Comparison of ENCODE assay signal across 21 cellular contexts in the genomic region with DNA sequence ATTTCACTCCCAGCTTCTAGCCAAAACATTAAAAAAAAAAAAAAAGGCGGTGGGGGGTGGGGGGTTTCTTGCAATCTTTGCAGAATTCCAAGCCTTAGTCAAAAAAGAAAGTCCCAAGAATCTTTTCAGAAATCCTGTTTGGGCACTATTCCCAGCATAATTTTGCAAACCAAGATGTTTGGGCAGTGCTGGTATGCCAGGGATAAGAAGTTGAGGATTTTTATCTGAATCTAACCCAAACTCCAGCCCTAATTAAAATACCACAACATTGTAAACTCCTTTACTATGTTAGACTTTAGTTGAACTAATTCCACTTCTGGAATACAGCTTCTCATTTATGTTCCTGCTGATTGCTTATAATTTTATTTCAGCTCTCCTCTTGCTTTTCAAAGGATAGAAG.
DNase-seq lines count a peak whose midpoint lies in the region; ATAC-seq and TF ChIP-seq lines count a peak whose summit lies in the region.
"Had no signal": no experiment of that assay in that cellular context is flagged by ENCODE, and none has a peak within 500 bp of the region (broad histone marks: within the 10 kb centered on the region; RNA-seq: fewer than 3 reads in every experiment).

No MANE protein-coding gene starts in this region.

- TF ChIP-seq EP300 in SK-N-SH (IDR thresholded peaks at IDR 0.05; ENCODE audit: borderline replicate concordance in 1 of 2, low read depth in 1 of 2, low read length in 1 of 2) = no peak

- no peaks in the 10 kb centered on the region for H3K27me3 ChIP-seq in SK-N-SH (ENCODE audit: insufficient read depth)

- H3K9me3 Mint-ChIP-seq in natural killer cell = peaks cover 9 to 10% of the 10 kb centered on the region in 2 donors

- intact Hi-C loops in sciatic nerve (cut with DNase I) (no loop called here), natural killer cell (cut with micrococcal nuclease) (no loop called here)

- H3K4me1 Mint-ChIP-seq in natural killer cell = no peaks in the 10 kb centered on the region
- H3K4me1 Mint-ChIP-seq: CD14-positive monocyte had no signal

- H3K27me3 Mint-ChIP-seq in natural killer cell (ENCODE audit: low read depth in 2 of 2) = no peaks in the 10 kb centered on the region

- 39% methylated on average over 1 of the region's 1 CpG for WGBS in SK-N-SH (ENCODE audit: low lambda C conversion rate)

- no peak overlapping the region for H2AFZ ChIP-seq in SK-N-SH (ENCODE audit: low read depth)

- ATAC-seq in SK-N-SH treated with all-trans-retinoic acid at 6 μM for 48 hours (peak; percentile 27; the same call in 1 of the 3 replicates), sciatic nerve (no peak), natural killer cell (no peak)
- ATAC-seq: K562 had no signal

- in situ Hi-C loops in GM13977 (cut with MboI; ENCODE audit: low pct_unique_long_range_greater_than_20kb, low sequenced_read_pairs, unreplicated experiment) = no loop called here
- in situ Hi-C loops in ACHN (cut with HindIII; ENCODE audit: low pct_ligation_motif_present, low pct_unique_long_range_greater_than_20kb, low sequenced_read_pairs) = no loop called here

- no peak overlapping the region for H3K27ac ChIP-seq in SK-N-SH (ENCODE audit: low read depth in 2 of 2, low read length in 1 of 2)
- H3K27ac ChIP-seq: 22Rv1 had no signal

- H3K4me3 Mint-ChIP-seq in natural killer cell = no peak overlapping the region
- H3K4me3 Mint-ChIP-seq: CD14-positive monocyte had no signal

- H3K36me3 Mint-ChIP-seq in natural killer cell = no peaks in the 10 kb centered on the region
- H3K36me3 Mint-ChIP-seq: CD14-positive monocyte had no signal

- DNase-seq in SK-N-SH (no peak), amniotic stem cell (lab: John Stamatoyannopoulos, UW) (peak; percentile 11), fibroblast of pulmonary artery (ENCODE audit: low read depth) (peak; percentile 31), sciatic nerve (ENCODE audit: low spot score) (no peak), natural killer cell (no peak), GM13977 (ENCODE audit: low spot score) (no peak), ACHN (no peak)
- DNase-seq: DMS 273 treated with DMSO at 0.1 percent for 48 hours, GOT3, MV-4-11, NCI-H1417, NCI-H187 treated with DMSO at 0.1 percent for 48 hours, NCI-H446, NCI-H69, OCI-M1, RPMI8226, SIG-M5 had no signal

- H4K20me1 ChIP-seq in SK-N-SH (ENCODE audit: insufficient read depth) = no peaks in the 10 kb centered on the region

- H3K9me2 ChIP-seq in SK-N-SH = no peaks in the 10 kb centered on the region

- no peaks in the 10 kb centered on the region for H3F3A ChIP-seq in SK-N-SH (replicated peaks; ENCODE audit: insufficient read depth)

- H3K36me3 ChIP-seq in SK-N-SH (replicated peaks in 1 of 2; ENCODE audit: control insufficient read depth in 1 of 2, insufficient read depth in 2 of 2, low read length in 1 of 2) = no peaks in the 10 kb centered on the region

- H3K4me2 ChIP-seq in SK-N-SH = no peak overlapping the region

- TF ChIP-seq CTCF in SK-N-SH (IDR thresholded peaks at IDR 0.05) = no peak
- no peak for TF ChIP-seq CTCF in fibroblast of pulmonary artery (IDR thresholded peaks at IDR 0.05; ENCODE audit: low read length, missing control alignments)
- no peak for TF ChIP-seq CTCF in natural killer cell (IDR thresholded peaks at IDR 0.05)
- TF ChIP-seq CTCF in GM13977 (IDR thresholded peaks at IDR 0.05; ENCODE audit: extremely low read depth, insufficient read depth, missing control alignments) = no peak

- no peak overlapping the region for H3K9ac ChIP-seq in SK-N-SH

- no peak for TF ChIP-seq RAD21 in SK-N-SH (IDR thresholded peaks at IDR 0.05; ENCODE audit: low read length)

- CTCF ChIA-PET in SK-N-SH (lab: Yijun Ruan, JAX) = no interaction called here

- POLR2A ChIA-PET in SK-N-SH (lab: Yijun Ruan, JAX) = no interaction called here

- no peaks in the 10 kb centered on the region for H3K9me3 ChIP-seq in SK-N-SH

- no peaks in the 10 kb centered on the region; a peak in 1 of 4 replicates for H3K4me1 ChIP-seq in SK-N-SH (ENCODE audit: control insufficient read depth in 1 of 2, insufficient read depth in 2 of 2, low read depth in 1 of 2, low read length in 1 of 2)

- H3K4me3 ChIP-seq in SK-N-SH (ENCODE audit: low read depth in 2 of 2, low read length in 1 of 2) (no peak overlapping the region), fibroblast of pulmonary artery (replicated peaks; ENCODE audit: low read depth, low read length) (no peak overlapping the region)
- H3K4me3 ChIP-seq: K562 had no signal

- no peak overlapping the region for H3K27ac Mint-ChIP-seq in natural killer cell
- H3K27ac Mint-ChIP-seq: CD14-positive monocyte had no signal

- no peaks in the 10 kb centered on the region for H3K79me2 ChIP-seq in SK-N-SH (ENCODE audit: insufficient read depth)

TF ChIP-seq in SK-N-SH treated with all-trans-retinoic acid at 6 μM for 48 hours, 23 proteins besides CTCF, POLR2A, EP300 and RAD21:
- no peak for TF ChIP-seq ESRRG (CRISPR knock-in tag; IDR thresholded peaks at IDR 0.05)
- TF ChIP-seq ZFP3 (CRISPR knock-in tag; IDR thresholded peaks at IDR 0.05) = no peak
- no peak for TF ChIP-seq TOX (CRISPR knock-in tag; IDR thresholded peaks at IDR 0.05; ENCODE audit: borderline replicate concordance)
- no peak for TF ChIP-seq OSR1 (CRISPR knock-in tag; IDR thresholded peaks at IDR 0.05)
- peak; percentile 51; the same call in 1 of the 2 replicates for TF ChIP-seq ISL1 (CRISPR knock-in tag; IDR thresholded peaks at IDR 0.05)

TF ChIP-seq in SK-N-SH, 30 proteins besides CTCF, POLR2A, EP300 and RAD21:
- TF ChIP-seq FOXJ3 (CRISPR knock-in tag; IDR thresholded peaks at IDR 0.05) = no peak
- no peak for TF ChIP-seq JUND (IDR thresholded peaks at IDR 0.05)
- TF ChIP-seq, protein P1, sequence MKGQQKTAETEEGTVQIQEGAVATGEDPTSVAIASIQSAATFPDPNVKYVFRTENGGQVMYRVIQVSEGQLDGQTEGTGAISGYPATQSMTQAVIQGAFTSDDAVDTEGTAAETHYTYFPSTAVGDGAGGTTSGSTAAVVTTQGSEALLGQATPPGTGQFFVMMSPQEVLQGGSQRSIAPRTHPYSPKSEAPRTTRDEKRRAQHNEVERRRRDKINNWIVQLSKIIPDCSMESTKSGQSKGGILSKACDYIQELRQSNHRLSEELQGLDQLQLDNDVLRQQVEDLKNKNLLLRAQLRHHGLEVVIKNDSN (IDR thresholded peaks at IDR 0.05; ENCODE audit: borderline replicate concordance, low read depth) = no peak
- TF ChIP-seq EZH2phosphoT487 (IDR thresholded peaks at IDR 0.05; ENCODE audit: borderline replicate concordance, low read depth) = no peak
- TF ChIP-seq RFX5 (IDR thresholded peaks at IDR 0.05; ENCODE audit: low read length) = no peak
- TF ChIP-seq TAF1 (IDR thresholded peaks at IDR 0.05; ENCODE audit: borderline replicate concordance, low read depth, low read length) = no peak
- TF ChIP-seq, protein P2, sequence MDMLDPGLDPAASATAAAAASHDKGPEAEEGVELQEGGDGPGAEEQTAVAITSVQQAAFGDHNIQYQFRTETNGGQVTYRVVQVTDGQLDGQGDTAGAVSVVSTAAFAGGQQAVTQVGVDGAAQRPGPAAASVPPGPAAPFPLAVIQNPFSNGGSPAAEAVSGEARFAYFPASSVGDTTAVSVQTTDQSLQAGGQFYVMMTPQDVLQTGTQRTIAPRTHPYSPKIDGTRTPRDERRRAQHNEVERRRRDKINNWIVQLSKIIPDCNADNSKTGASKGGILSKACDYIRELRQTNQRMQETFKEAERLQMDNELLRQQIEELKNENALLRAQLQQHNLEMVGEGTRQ (IDR thresholded peaks at IDR 0.05; ENCODE audit: borderline replicate concordance, low read depth, low read length) = no peak
- no peak for TF ChIP-seq GATA2 (CRISPR knock-in tag; IDR thresholded peaks at IDR 0.05)
- TF ChIP-seq, protein P3, sequence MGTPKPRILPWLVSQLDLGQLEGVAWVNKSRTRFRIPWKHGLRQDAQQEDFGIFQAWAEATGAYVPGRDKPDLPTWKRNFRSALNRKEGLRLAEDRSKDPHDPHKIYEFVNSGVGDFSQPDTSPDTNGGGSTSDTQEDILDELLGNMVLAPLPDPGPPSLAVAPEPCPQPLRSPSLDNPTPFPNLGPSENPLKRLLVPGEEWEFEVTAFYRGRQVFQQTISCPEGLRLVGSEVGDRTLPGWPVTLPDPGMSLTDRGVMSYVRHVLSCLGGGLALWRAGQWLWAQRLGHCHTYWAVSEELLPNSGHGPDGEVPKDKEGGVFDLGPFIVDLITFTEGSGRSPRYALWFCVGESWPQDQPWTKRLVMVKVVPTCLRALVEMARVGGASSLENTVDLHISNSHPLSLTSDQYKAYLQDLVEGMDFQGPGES (IDR thresholded peaks at IDR 0.05; ENCODE audit: low read depth, low read length) = no peak
- TF ChIP-seq GABPA (IDR thresholded peaks at IDR 0.05; ENCODE audit: low read depth) = no peak
- TF ChIP-seq, protein P4, sequence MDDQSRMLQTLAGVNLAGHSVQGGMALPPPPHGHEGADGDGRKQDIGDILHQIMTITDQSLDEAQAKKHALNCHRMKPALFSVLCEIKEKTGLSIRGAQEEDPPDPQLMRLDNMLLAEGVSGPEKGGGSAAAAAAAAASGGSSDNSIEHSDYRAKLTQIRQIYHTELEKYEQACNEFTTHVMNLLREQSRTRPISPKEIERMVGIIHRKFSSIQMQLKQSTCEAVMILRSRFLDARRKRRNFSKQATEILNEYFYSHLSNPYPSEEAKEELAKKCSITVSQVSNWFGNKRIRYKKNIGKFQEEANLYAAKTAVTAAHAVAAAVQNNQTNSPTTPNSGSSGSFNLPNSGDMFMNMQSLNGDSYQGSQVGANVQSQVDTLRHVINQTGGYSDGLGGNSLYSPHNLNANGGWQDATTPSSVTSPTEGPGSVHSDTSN (IDR thresholded peaks at IDR 0.05) = no peak
- TF ChIP-seq TEAD4 (IDR thresholded peaks at IDR 0.05; ENCODE audit: borderline replicate concordance, insufficient read depth) = no peak
- no peak for TF ChIP-seq FOSL2 (IDR thresholded peaks at IDR 0.05; ENCODE audit: borderline replicate concordance, low read depth)
- no peak for TF ChIP-seq SIN3A (IDR thresholded peaks at IDR 0.05; ENCODE audit: borderline replicate concordance, low read depth, low read length)
- TF ChIP-seq SMC3 (IDR thresholded peaks at IDR 0.05; ENCODE audit: low read depth, low read length) = no peak
- no peak for TF ChIP-seq MXI1 (IDR thresholded peaks at IDR 0.05; ENCODE audit: low read depth, low read length)
- TF ChIP-seq NFIC (IDR thresholded peaks at IDR 0.05; ENCODE audit: borderline replicate concordance) = no peak
- TF ChIP-seq POLR2AphosphoS5 (IDR thresholded peaks at IDR 0.05; ENCODE audit: low read depth, low read length) = no peak

Comparison
In these comparisons a context has a peak if more than half of its experiments do, and no peak if none do; other contexts are left out.
1. DNase-seq: peak in amniotic stem cell (single experiment) and fibroblast of pulmonary artery (single experiment); none in SK-N-SH (single experiment), sciatic nerve (single experiment), natural killer cell (single experiment), GM13977 (single experiment) and ACHN (single experiment).